In the genomic region with DNA sequence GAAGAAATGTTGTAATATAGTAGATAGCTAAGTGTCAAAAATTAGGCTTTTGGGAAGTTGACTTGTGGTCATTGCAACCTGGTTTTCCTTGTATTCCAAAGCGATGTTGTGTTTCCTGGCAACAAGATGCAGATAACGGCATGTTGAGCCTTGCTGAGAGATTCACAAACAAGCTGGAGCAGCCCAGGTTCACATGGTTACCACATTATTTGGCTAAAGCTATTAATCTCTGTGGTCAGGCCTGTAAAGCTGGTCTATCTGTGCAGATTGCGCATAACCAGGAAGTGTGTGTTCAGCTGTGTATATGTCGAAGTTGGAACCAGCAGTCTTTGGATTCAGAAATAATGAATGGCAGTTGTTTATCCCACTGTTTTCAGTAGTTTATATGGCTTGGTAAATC, we compare ENCODE assay signal across 8 cellular contexts. TPM values are rescaled to one million over a fixed set of nuclear protein-coding genes. Genes with fewer than 3 reads are reported as not detected.
A peak's percentile ranks its signal among the peaks of the same experiment; 100 is the strongest.
DNase-seq lines count a peak whose midpoint lies in the region; ATAC-seq, FAIRE-seq and TF ChIP-seq lines count a peak whose summit lies in the region.

No MANE protein-coding gene starts in this region.

- no peaks in the 10 kb centered on the region for H3K9me3 ChIP-seq in CD4-positive, alpha-beta T cell (ENCODE audit: control insufficient read depth, low read length)
- H3K9me3 ChIP-seq in body of pancreas (no peaks in the 10 kb centered on the region), HepG2 (ENCODE audit: low read length) (no peaks in the 10 kb centered on the region)

- TF ChIP-seq RAD21 in HepG2 (CRISPR knock-in tag; IDR thresholded peaks at IDR 0.05): no peak

- H4K20me1 ChIP-seq in HepG2 (ENCODE audit: insufficient read depth, low read length): peaks cover 36% of the 10 kb centered on the region

- H2AFZ ChIP-seq in HepG2 (ENCODE audit: low read length): no peak overlapping the region

- BruUV-seq in HepG2 (replicated peaks; lab: Mats Ljungman, UMichigan): no TSS peak

- TF ChIP-seq EP300 in HepG2 (IDR thresholded peaks at IDR 0.05; ENCODE audit: low read depth in 2 of 2, low read length in 2 of 2) (0 out of 4 replicates have a peak, but pooled peaks of 1 of the 2 experiments have one; percentile 36), HepG2 (CRISPR knock-in tag; IDR thresholded peaks at IDR 0.05; ENCODE audit: borderline replicate concordance) (no peak)

- H3K4me1 ChIP-seq in body of pancreas (peaks cover 63% of the 10 kb centered on the region), HepG2 (ENCODE audit: insufficient read depth, low read length) (peaks cover 77% of the 10 kb centered on the region)

- peaks cover 98% of the 10 kb centered on the region for H3K79me2 ChIP-seq in HepG2 (ENCODE audit: insufficient read depth, low read length)

- CTCF ChIA-PET in CD4-positive, alpha-beta T cell (lab: Charles Lee): interaction anchor here (1.0 kb wide), 1 partner anchor 401 kb away, joined by 3 read pairs; no protein-coding TSS in a partner anchor
- CTCF ChIA-PET in HepG2 (lab: Yijun Ruan, JAX; ENCODE audit: low intra/inter-chr PET ratio, low total read pairs): no interaction called here

- no peak for TF ChIP-seq POLR2A in body of pancreas (IDR thresholded peaks at IDR 0.05)
- no peak for TF ChIP-seq POLR2A in HepG2 (IDR thresholded peaks at IDR 0.05; ENCODE audit: insufficient read depth in 1 of 2, low read depth in 2 of 2, low read length in 2 of 2)

- H3K27ac ChIP-seq in CD4-positive, alpha-beta T cell (ENCODE audit: low read depth, low read length): no peak overlapping the region
- H3K27ac ChIP-seq in body of pancreas: peak overlapping the region in 3 of 4 donors; percentile 5 to 32 (median 19)
- H3K27ac ChIP-seq in HepG2 (ENCODE audit: extremely low read length, insufficient read depth, low read length): peak overlapping the region; percentile 60

- in situ Hi-C loops in HepG2 (cut with HindIII; ENCODE audit: extremely low pct_ligation_motif_present, low pct_unique_long_range_greater_than_20kb): no loop called here

- no peak overlapping the region for H3K9ac ChIP-seq in HepG2 (ENCODE audit: insufficient read depth, low read depth, low read length)

- WGBS in body of pancreas, 2 donors: 11 to 19% methylated on average over 4 of the region's 4 CpGs
- 86% methylated on average over 4 of the region's 4 CpGs for WGBS in HepG2 (ENCODE audit: low lambda C conversion rate)

- H3K36me3 ChIP-seq in body of pancreas (replicated peaks in 1 of 2; ENCODE audit: insufficient read depth in 1 of 2, low read depth in 2 of 2): peaks cover 0 to 12% of the 10 kb centered on the region in 2 donors
- peaks cover 4 to 32% of the 10 kb centered on the region in 2 experiments; a peak in 4 of 5 replicates for H3K36me3 ChIP-seq in HepG2 (replicated peaks in 1 of 2; ENCODE audit: control insufficient read depth in 1 of 2, insufficient read depth in 2 of 2, low read length in 2 of 2)

- H3K4me3 ChIP-seq in body of pancreas: no peak overlapping the region
- no peak overlapping the region for H3K4me3 ChIP-seq in HepG2 (replicated peaks in 1 of 3; ENCODE audit: insufficient read depth in 1 of 3, low read depth in 2 of 3, low read length in 3 of 3)

- peaks cover 63% of the 10 kb centered on the region for H3K36me3 Mint-ChIP-seq in CD4-positive, alpha-beta T cell (ENCODE audit: low read depth)

- POLR2A ChIA-PET in CD4-positive, alpha-beta T cell (lab: Charles Lee): no interaction called here
- POLR2A ChIA-PET in HepG2 (lab: Yijun Ruan, JAX): no interaction called here

- no peak for ATAC-seq in CD4-positive, alpha-beta T cell (ENCODE audit: poor library complexity)
- ATAC-seq in GM18907 (IDR thresholded peaks at IDR 0.05; ENCODE audit: unreplicated experiment) (peak; percentile 75), HG03066 (IDR thresholded peaks at IDR 0.05; ENCODE audit: low read depth, unreplicated experiment) (peak; percentile 67), body of pancreas (peak; percentile 95), HepG2 (peak; percentile 87)

- FAIRE-seq in HepG2 (lab: Jason Lieb, UNC): no peak

- no peaks in the 10 kb centered on the region for H3K9me3 Mint-ChIP-seq in CD4-positive, alpha-beta T cell

- H3K4me1 Mint-ChIP-seq in CD4-positive, alpha-beta T cell (ENCODE audit: low read depth): peaks cover 93% of the 10 kb centered on the region

- no peak overlapping the region for H3K27ac Mint-ChIP-seq in CD4-positive, alpha-beta T cell

- peak overlapping the region; percentile 54 for H3K4me3 Mint-ChIP-seq in CD4-positive, alpha-beta T cell

- no peaks in the 10 kb centered on the region for H3K27me3 Mint-ChIP-seq in CD4-positive, alpha-beta T cell

- TF ChIP-seq CTCF in CD4-positive, alpha-beta T cell (IDR thresholded peaks at IDR 0.05): no peak
- no peak for TF ChIP-seq CTCF in body of pancreas (IDR thresholded peaks at IDR 0.05)
- TF ChIP-seq CTCF in HepG2 (CRISPR knock-in tag; IDR thresholded peaks at IDR 0.05): no peak

- H3K4me2 ChIP-seq in HepG2 (ENCODE audit: low read depth, low read length): peak overlapping the region; percentile 25

- intact Hi-C loops in CD4-positive, alpha-beta T cell (cut with DNase I, micrococcal nuclease): no loop called here
- intact Hi-C loops in body of pancreas (cut with DNase I): no loop called here
- intact Hi-C loops in HepG2 (cut with micrococcal nuclease; ENCODE audit: unreplicated experiment): no loop called here

- no peak for DNase-seq in CD4-positive, alpha-beta T cell
- DNase-seq in NCI-H226 (peak; percentile 97), body of pancreas (peak; percentile 41 to 82 (median 56)), HepG2 (ENCODE audit: low spot score) (peak; percentile 71), retina (no peak)
- DNase-seq in stimulated activated naive CD4-positive, alpha-beta T cell (lab: John Stamatoyannopoulos, UW): no peak

- H3K27me3 ChIP-seq in CD4-positive, alpha-beta T cell (ENCODE audit: control insufficient read depth, insufficient read depth, low read length): no peaks in the 10 kb centered on the region
- no peaks in the 10 kb centered on the region for H3K27me3 ChIP-seq in body of pancreas
- H3K27me3 ChIP-seq in HepG2 (ENCODE audit: control insufficient read depth in 1 of 2, insufficient read depth in 2 of 2, low read length in 2 of 2): no peaks in the 10 kb centered on the region

TF ChIP-seq in HepG2, 621 proteins besides CTCF, POLR2A, EP300 and RAD21 (continues in another document):
- TF ChIP-seq, protein P1, sequence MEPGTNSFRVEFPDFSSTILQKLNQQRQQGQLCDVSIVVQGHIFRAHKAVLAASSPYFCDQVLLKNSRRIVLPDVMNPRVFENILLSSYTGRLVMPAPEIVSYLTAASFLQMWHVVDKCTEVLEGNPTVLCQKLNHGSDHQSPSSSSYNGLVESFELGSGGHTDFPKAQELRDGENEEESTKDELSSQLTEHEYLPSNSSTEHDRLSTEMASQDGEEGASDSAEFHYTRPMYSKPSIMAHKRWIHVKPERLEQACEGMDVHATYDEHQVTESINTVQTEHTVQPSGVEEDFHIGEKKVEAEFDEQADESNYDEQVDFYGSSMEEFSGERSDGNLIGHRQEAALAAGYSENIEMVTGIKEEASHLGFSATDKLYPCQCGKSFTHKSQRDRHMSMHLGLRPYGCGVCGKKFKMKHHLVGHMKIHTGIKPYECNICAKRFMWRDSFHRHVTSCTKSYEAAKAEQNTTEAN (CRISPR knock-in tag; conservative IDR thresholded peaks at IDR 0.05): no peak
- no peak for TF ChIP-seq ZFY (CRISPR knock-in tag; IDR thresholded peaks at IDR 0.05)
- TF ChIP-seq, protein P2, sequence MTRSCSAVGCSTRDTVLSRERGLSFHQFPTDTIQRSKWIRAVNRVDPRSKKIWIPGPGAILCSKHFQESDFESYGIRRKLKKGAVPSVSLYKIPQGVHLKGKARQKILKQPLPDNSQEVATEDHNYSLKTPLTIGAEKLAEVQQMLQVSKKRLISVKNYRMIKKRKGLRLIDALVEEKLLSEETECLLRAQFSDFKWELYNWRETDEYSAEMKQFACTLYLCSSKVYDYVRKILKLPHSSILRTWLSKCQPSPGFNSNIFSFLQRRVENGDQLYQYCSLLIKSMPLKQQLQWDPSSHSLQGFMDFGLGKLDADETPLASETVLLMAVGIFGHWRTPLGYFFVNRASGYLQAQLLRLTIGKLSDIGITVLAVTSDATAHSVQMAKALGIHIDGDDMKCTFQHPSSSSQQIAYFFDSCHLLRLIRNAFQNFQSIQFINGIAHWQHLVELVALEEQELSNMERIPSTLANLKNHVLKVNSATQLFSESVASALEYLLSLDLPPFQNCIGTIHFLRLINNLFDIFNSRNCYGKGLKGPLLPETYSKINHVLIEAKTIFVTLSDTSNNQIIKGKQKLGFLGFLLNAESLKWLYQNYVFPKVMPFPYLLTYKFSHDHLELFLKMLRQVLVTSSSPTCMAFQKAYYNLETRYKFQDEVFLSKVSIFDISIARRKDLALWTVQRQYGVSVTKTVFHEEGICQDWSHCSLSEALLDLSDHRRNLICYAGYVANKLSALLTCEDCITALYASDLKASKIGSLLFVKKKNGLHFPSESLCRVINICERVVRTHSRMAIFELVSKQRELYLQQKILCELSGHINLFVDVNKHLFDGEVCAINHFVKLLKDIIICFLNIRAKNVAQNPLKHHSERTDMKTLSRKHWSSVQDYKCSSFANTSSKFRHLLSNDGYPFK (CRISPR knock-in tag; IDR thresholded peaks at IDR 0.05; ENCODE audit: borderline replicate concordance): no peak

RNA-seq across cellular contexts. Expression of gene TIPARP, which starts 6.6 kb away (rescaled TPM):
- total RNA-seq in CD4-positive, alpha-beta T cell: 100 to 1,000 TPM; 158 to 166 TPM
- total RNA-seq in body of pancreas (10 to 100 TPM; 12.5 to 13.2 TPM), HepG2 (2016; rRNA removed; fragmentation: Illumina TruSeq; extraction: Trizol) (19.7 and 25.4 TPM in 2 replicates)
- total RNA-seq in HepG2 (2016; cell fraction: cytosol; rRNA removed; fragmentation: Illumina TruSeq; extraction: Trizol; ENCODE audit: low read depth): 4.3 and 4.5 TPM in 2 replicates
- total RNA-seq in HepG2 (2016; cell fraction: insoluble cytoplasmic fraction; rRNA removed; fragmentation: Illumina TruSeq; extraction: Trizol): 19.9 and 26.0 TPM in 2 replicates
- total RNA-seq in HepG2 (2016; cell fraction: membrane; rRNA removed; fragmentation: Illumina TruSeq; extraction: Trizol): 10.5 and 12.3 TPM in 2 replicates
- 22.2 and 24.2 TPM in 2 replicates for total RNA-seq in HepG2 (2016; cell fraction: nucleus; rRNA removed; fragmentation: Illumina TruSeq; extraction: Trizol)
- 6.6 and 7.3 TPM in 2 replicates for polyA plus RNA-seq in HepG2 (2011; rRNA removed)
- polyA plus RNA-seq in HepG2 (2011; cell fraction: cytosol; rRNA removed): 2.1 and 4.5 TPM in 2 replicates
- polyA plus RNA-seq in HepG2 (2011; cell fraction: nucleus; rRNA removed): 3.6 and 4.6 TPM in 2 replicates
- 10.5 and 10.6 TPM in 2 replicates for polyA plus RNA-seq in HepG2 (2012)
- 0.74 and 0.79 TPM in 2 replicates for polyA plus RNA-seq in HepG2 (2016; cell fraction: cytosol; fragmentation: Illumina TruSeq; extraction: Trizol; ENCODE audit: low read depth)
- 14.7 and 18.3 TPM in 2 replicates for polyA plus RNA-seq in HepG2 (2016; cell fraction: insoluble cytoplasmic fraction; fragmentation: Illumina TruSeq; extraction: Trizol; ENCODE audit: low read depth)
- polyA plus RNA-seq in HepG2 (2016; cell fraction: membrane; fragmentation: Illumina TruSeq; extraction: Trizol; ENCODE audit: low read depth): 2.9 and 3.6 TPM in 2 replicates
- 11.9 and 13.5 TPM in 2 replicates for polyA plus RNA-seq in HepG2 (2016; cell fraction: nucleus; fragmentation: Illumina TruSeq; extraction: Trizol; ENCODE audit: insufficient read depth, low read depth)
- polyA minus RNA-seq in HepG2 (2011; rRNA and poly(A)+ RNA removed; ENCODE audit: low replicate concordance): 4.9 and 12.3 TPM in 2 replicates
- polyA minus RNA-seq in HepG2 (2011; cell fraction: cytosol; rRNA and poly(A)+ RNA removed): 6.4 and 8.5 TPM in 2 replicates
- polyA minus RNA-seq in HepG2 (2011; cell fraction: nucleus; rRNA and poly(A)+ RNA removed): 33.6 and 42.5 TPM in 2 replicates

Comparison
In these comparisons a context has a peak if more than half of its experiments do, and no peak if none do; other contexts are left out.
1. DNase-seq: peak in NCI-H226 (single experiment), body of pancreas (4 of 4) and HepG2 (single experiment); none in CD4-positive, alpha-beta T cell (0 of 10), retina (single experiment) and stimulated activated naive CD4-positive, alpha-beta T cell (0 of 6).